ENCODE assay signal across 23 cellular contexts in genomic region chr1:245871881-245872280, GRCh38.
DNase-seq lines count a peak whose midpoint lies in the region; ATAC-seq and TF ChIP-seq lines count a peak whose summit lies in the region.
"Had no signal": no experiment of that assay in that cellular context is flagged by ENCODE, and none has a peak within 500 bp of the region (broad histone marks: within the 10 kb centered on the region; RNA-seq: fewer than 3 reads in every experiment).

No MANE protein-coding gene starts in this region.

- peaks cover 27% of the 10 kb centered on the region for H3K4me1 ChIP-seq in fibroblast of lung (ENCODE audit: control insufficient read depth, extremely low read depth, insufficient read depth, low read length)
- H3K4me1 ChIP-seq in osteoblast (ENCODE audit: insufficient read depth, low read length): peaks cover 48% of the 10 kb centered on the region
- peaks cover 12 to 16% of the 10 kb centered on the region in 2 donors for H3K4me1 ChIP-seq in thyroid gland

- no peak for TF ChIP-seq POLR2A in thyroid gland (IDR thresholded peaks at IDR 0.05)

- H3K79me2 ChIP-seq in fibroblast of lung (ENCODE audit: control insufficient read depth, insufficient read depth, low read length) (no peaks in the 10 kb centered on the region), osteoblast (ENCODE audit: insufficient read depth, low read length) (no peaks in the 10 kb centered on the region)

- ATAC-seq in GM18867 (IDR thresholded peaks at IDR 0.05; ENCODE audit: unreplicated experiment) (no peak), HG03460 (IDR thresholded peaks at IDR 0.05; ENCODE audit: unreplicated experiment) (no peak)
- ATAC-seq: gastrocnemius medialis, left cardiac atrium, WTC11 had no signal

- peak overlapping the region; percentile 17 for H2AFZ ChIP-seq in fibroblast of lung (ENCODE audit: low read length)
- no peak overlapping the region for H2AFZ ChIP-seq in osteoblast (ENCODE audit: low read length)
- H2AFZ ChIP-seq: PC-9 had no signal

- POLR2A ChIA-PET in BJ (lab: Charles Lee): interaction anchor here (0.6 to 1.1 kb wide), 2 partner anchors 15 to 453 kb away, joined by 3 to 11 read pairs; no protein-coding TSS in a partner anchor

- H3K4me3 ChIP-seq in BJ (ENCODE audit: low read depth, low read length) (no peak overlapping the region), fibroblast of lung (replicated peaks in 1 of 4; ENCODE audit: control extremely low read depth in 1 of 4, insufficient read depth in 1 of 4, low read depth in 3 of 4, low read length in 4 of 4) (no peak overlapping the region), osteoblast (ENCODE audit: insufficient read depth, low read length) (no peak overlapping the region), thyroid gland (replicated peaks in 1 of 3) (no peak overlapping the region)
- H3K4me3 ChIP-seq: gastrocnemius medialis, PC-9, SJSA1, suprapubic skin had no signal

- 100% methylated on average over 4 of the region's 4 CpGs for WGBS in thyroid gland, 2 donors

- H3K4me2 ChIP-seq in fibroblast of lung (ENCODE audit: extremely low read depth, insufficient read depth, low read length) (no peak overlapping the region), osteoblast (ENCODE audit: insufficient read depth, low read length) (no peak overlapping the region)
- H3K4me2 ChIP-seq: PC-9 had no signal

- H3K36me3 ChIP-seq in BJ (ENCODE audit: control insufficient read depth, insufficient read depth, low read length) (no peaks in the 10 kb centered on the region), fibroblast of lung (ENCODE audit: control insufficient read depth, insufficient read depth, low read length) (no peaks in the 10 kb centered on the region), osteoblast (ENCODE audit: insufficient read depth, low read length) (no peaks in the 10 kb centered on the region), thyroid gland (no peaks in the 10 kb centered on the region)
- H3K36me3 ChIP-seq: brain microvascular endothelial cell, gastrocnemius medialis, SJSA1, suprapubic skin had no signal

- H3K27me3 ChIP-seq in BJ (ENCODE audit: control insufficient read depth, insufficient read depth, low read length) (no peaks in the 10 kb centered on the region), fibroblast of lung (ENCODE audit: control insufficient read depth, insufficient read depth, low read length) (no peaks in the 10 kb centered on the region), osteoblast (ENCODE audit: insufficient read depth, low read length) (no peaks in the 10 kb centered on the region), thyroid gland (no peaks in the 10 kb centered on the region)
- H3K27me3 ChIP-seq: BE2C, brain microvascular endothelial cell, gastrocnemius medialis, SJSA1, suprapubic skin had no signal

- no peaks in the 10 kb centered on the region for H4K20me1 ChIP-seq in fibroblast of lung (ENCODE audit: control insufficient read depth, extremely low read depth, insufficient read depth, low read length)
- no peaks in the 10 kb centered on the region for H4K20me1 ChIP-seq in osteoblast (ENCODE audit: insufficient read depth, low read length)

- H3K27ac ChIP-seq in fibroblast of lung (ENCODE audit: insufficient read depth, low read length) (peak overlapping the region; percentile 66), osteoblast (ENCODE audit: low read depth, low read length) (peak overlapping the region; percentile 91), thyroid gland (no peak overlapping the region)
- H3K27ac ChIP-seq: brain microvascular endothelial cell, gastrocnemius medialis, PC-9, SJSA1, suprapubic skin had no signal

- no peaks in the 10 kb centered on the region for H3K9me3 ChIP-seq in fibroblast of lung (ENCODE audit: control insufficient read depth, insufficient read depth, low read depth, low read length)
- no peaks in the 10 kb centered on the region for H3K9me3 ChIP-seq in osteoblast (ENCODE audit: low read depth, low read length)
- no peaks in the 10 kb centered on the region for H3K9me3 ChIP-seq in thyroid gland
- H3K9me3 ChIP-seq: BE2C, gastrocnemius medialis, SJSA1, suprapubic skin had no signal

- H3K9ac ChIP-seq in fibroblast of lung (ENCODE audit: insufficient read depth, low read length): no peak overlapping the region

- intact Hi-C loops in thyroid gland (cut with DNase I): no loop called here

- TF ChIP-seq CTCF in BJ (IDR thresholded peaks at IDR 0.05; ENCODE audit: insufficient read depth, low read depth, low read length) (no peak), fibroblast of lung (conservative IDR thresholded peaks at IDR 0.05 in 1 of 2, IDR thresholded peaks at IDR 0.05 in 1 of 2; ENCODE audit: low read depth in 1 of 2, low read length in 2 of 2) (no peak), osteoblast (IDR thresholded peaks at IDR 0.05; ENCODE audit: extremely low read depth, low read depth, low read length) (no peak), thyroid gland (IDR thresholded peaks at IDR 0.05) (no peak)

- CTCF ChIA-PET in BJ (lab: Yijun Ruan, JAX): interaction anchor here (1.0 to 1.3 kb wide), 3 partner anchors 11 to 115 kb away, joined by 3 to 4 read pairs (median 4); no protein-coding TSS in a partner anchor

- DNase-seq in BJ (ENCODE audit: low read depth) (peak; percentile 98), M059J (ENCODE audit: low read depth) (peak; percentile 67), fibroblast of lung (ENCODE audit: low read depth in 2 of 2) (peak in 1 of 2 donors; percentile 100), osteoblast (ENCODE audit: insufficient read length, low spot score, missing footprints) (no peak), thyroid gland (no peak)
- DNase-seq in activated naive CD4-positive, alpha-beta T cell (lab: John Stamatoyannopoulos, UW): no peak
- DNase-seq: activated CD4-positive, alpha-beta memory T cell treated with anti-CD3 and anti-CD28 coated beads, Interleukin-2, amount 10 ng/mL, durations not matched to agents 7 days and 5 days; activated naive CD4-positive, alpha-beta T cell treated with anti-CD3 and anti-CD28 coated beads for 36 hours; BE2C; brain microvascular endothelial cell; Calu3; gastrocnemius medialis; H9; left cardiac atrium; NCI-H187 treated with DMSO at 0.1 percent for 48 hours; NCI-H345; PC-9; stimulated activated CD4-positive, alpha-beta T cell treated with anti-CD3 and anti-CD28 coated beads, Interleukin-12 subunit alpha, Interleukin-12 subunit beta, amount 100 ng/mL, for 4 hours had no signal

Comparison
In these comparisons a context has a peak if more than half of its experiments do, and no peak if none do; other contexts are left out.
1. DNase-seq: peak in BJ (single experiment) and M059J (single experiment); none in osteoblast (single experiment), activated naive CD4-positive, alpha-beta T cell (0 of 4) and thyroid gland (0 of 2).
2. H3K27ac ChIP-seq: peak in fibroblast of lung (single experiment) and osteoblast (single experiment); none in thyroid gland (0 of 3).